In genomic region chr4:37662861-37663390, GRCh38 we compare ENCODE assay signal across 11 cellular contexts. TPM values are rescaled to one million over a fixed set of nuclear protein-coding genes. Genes with fewer than 3 reads are reported as not detected.
DNase-seq lines count a peak whose midpoint lies in the region; ATAC-seq, FAIRE-seq and TF ChIP-seq lines count a peak whose summit lies in the region.
"Had no signal": no experiment of that assay in that cellular context is flagged by ENCODE, and none has a peak within 500 bp of the region (broad histone marks: within the 10 kb centered on the region; RNA-seq: fewer than 3 reads in every experiment).

No MANE protein-coding gene starts in this region.

- peak overlapping the region in 4 of 10 donors; percentile 21 to 35 (median 32) for H3K4me3 ChIP-seq in heart right ventricle
- no peak overlapping the region for H3K4me3 ChIP-seq in pancreas
- H3K4me3 ChIP-seq: SK-N-MC had no signal

- no peak for FAIRE-seq in pancreas (lab: Jason Lieb, UNC)

- intact Hi-C loops in heart right ventricle (cut with DNase I) (loop anchor here in 1 of 10 donors (10.0 kb wide), 1 partner anchor 232 kb away; the partner anchor contains the start of gene TBC1D1), pancreas (cut with DNase I) (no loop called here)

- H3K4me1 ChIP-seq in heart right ventricle = peaks cover 24 to 100% (median 90%) of the 10 kb centered on the region in 9 donors
- H3K4me1 ChIP-seq in pancreas = peaks cover 0 to 46% (median 0%) of the 10 kb centered on the region in 3 donors
- H3K4me1 ChIP-seq: parathyroid adenoma had no signal

- no peaks in the 10 kb centered on the region for H3K27me3 ChIP-seq in heart right ventricle
- H3K27me3 ChIP-seq in pancreas = no peaks in the 10 kb centered on the region

- no peaks in the 10 kb centered on the region for H3K36me3 ChIP-seq in heart right ventricle
- no peaks in the 10 kb centered on the region for H3K36me3 ChIP-seq in pancreas

- DNase-seq in EH (ENCODE audit: low read depth) = peak; percentile 13
- peak; percentile 58 for DNase-seq in SK-MEL-5 (ENCODE audit: low read depth, low spot score)
- DNase-seq in heart right ventricle = peak; percentile 27 to 68
- DNase-seq in pancreas = no peak
- no peak for DNase-seq in activated CD8-positive, alpha-beta memory T cell treated with anti-CD3 and anti-CD28 coated beads, Interleukin-2, amount 50 U/mL, for 4 hours
- DNase-seq in NCI-H1694 (lab: John Stamatoyannopoulos, UW) = no peak
- DNase-seq: activated CD4-positive, alpha-beta T cell treated with anti-CD3 and anti-CD28 coated beads, Interleukin-2, amount 10 ng/mL, durations not matched to agents 7 days and 5 days had no signal

- peak; percentile 22 to 61 (median 44) for ATAC-seq in heart right ventricle
- peak in 3 of 4 donors; percentile 28 to 70 (median 59) for ATAC-seq in pancreas
- no peak for ATAC-seq in HG02623 (IDR thresholded peaks at IDR 0.05; ENCODE audit: unreplicated experiment)
- no peak for ATAC-seq in GM19035 (IDR thresholded peaks at IDR 0.05; ENCODE audit: unreplicated experiment)

- H3K9me3 ChIP-seq in heart right ventricle = no peaks in the 10 kb centered on the region
- no peaks in the 10 kb centered on the region for H3K9me3 ChIP-seq in pancreas

- H3K27ac ChIP-seq in heart right ventricle = peak overlapping the region in 9 of 10 donors; percentile 59 to 92 (median 73)
- no peak overlapping the region for H3K27ac ChIP-seq in pancreas
- H3K27ac ChIP-seq: parathyroid adenoma, SK-N-MC had no signal

- no peak for TF ChIP-seq CTCF in heart right ventricle (IDR thresholded peaks at IDR 0.05)
- TF ChIP-seq CTCF in pancreas (IDR thresholded peaks at IDR 0.05) = no peak

- in situ Hi-C loops in SK-MEL-5 (cut with HindIII; ENCODE audit: low pct_unique_long_range_greater_than_20kb, low sequenced_read_pairs) = no loop called here

- 17% methylated on average over 5 of the region's 5 CpGs for WGBS in heart right ventricle, 2 donors
- WGBS in pancreas, 2 donors = 60 to 65% methylated on average over 5 of the region's 5 CpGs

RNA-seq across cellular contexts. Expression of gene RELL1, which starts 23.2 kb away (rescaled TPM):
- total RNA-seq in SK-MEL-5 (2014; rRNA removed; shearing (Covaris generic)) = 33.3 and 40.7 TPM in 2 replicates
- 29.9 and 45.5 TPM in 2 replicates for polyA plus RNA-seq in SK-MEL-5 (2015; cell fraction: cytosol; rRNA removed)
- 7.5 and 8.2 TPM in 2 replicates for polyA plus RNA-seq in SK-MEL-5 (2015; cell fraction: nucleus; rRNA removed)
- total RNA-seq in heart right ventricle (10 to 100 TPM; 18.1 to 39.9 (median 27.6) TPM), pancreas (10 to 100 TPM in 2 of 6 donors, 1 to 10 TPM in 4; 3.9 to 17.1 (median 5.0) TPM)
- polyA plus RNA-seq in heart right ventricle (1 to 10 TPM; 2.3 to 2.4 TPM), pancreas (1 to 10 TPM in 1 of 2 donors, under 1 TPM in 1; 0.38 to 1.4 TPM)

Comparison
In these comparisons a context has a peak if more than half of its experiments do, and no peak if none do; other contexts are left out.
1. DNase-seq: peak in EH (single experiment), SK-MEL-5 (single experiment) and heart right ventricle (2 of 2); none in pancreas (0 of 6), activated CD8-positive, alpha-beta memory T cell treated with anti-CD3 and anti-CD28 coated beads, Interleukin-2, amount 50 U/mL, for 4 hours (single experiment) and NCI-H1694 (single experiment).
2. ATAC-seq: peak in heart right ventricle (8 of 8) and pancreas (3 of 4); none in HG02623 (single experiment) and GM19035 (single experiment).
3. H3K27ac ChIP-seq: peak in heart right ventricle (9 of 10); none in pancreas (0 of 4).